ENCODE assay signal across 8 cellular contexts in genomic region chr12:49662998-49663843, GRCh38. TPM values are rescaled to one million over a fixed set of nuclear protein-coding genes. Genes with fewer than 3 reads are reported as not detected.
DNase-seq lines count a peak whose midpoint lies in the region; ATAC-seq and TF ChIP-seq lines count a peak whose summit lies in the region.

No MANE protein-coding gene starts in this region.

- H3K4me3 Mint-ChIP-seq in activated CD4-positive, alpha-beta T cell treated with anti-CD3 and anti-CD28 coated beads for 36 hours: peak overlapping the region; percentile 58

- DNase-seq in DND-41 (peak; percentile 94), dermis blood vessel endothelial cell (peak; percentile 94)
- DNase-seq in activated CD4-positive, alpha-beta T cell treated with anti-CD3 and anti-CD28 coated beads for 36 hours: peak; percentile 85
- DNase-seq in stimulated activated CD8-positive, alpha-beta memory T cell treated with anti-CD3 and anti-CD28 coated beads, Interleukin-4, amount 100 ng/mL, for 4 hours (ENCODE audit: low read depth in 2 of 2, low spot score in 1 of 2): peak; percentile 33 to 58

- H3K4me3 ChIP-seq in DND-41 (ENCODE audit: low read depth in 1 of 2, low read length in 2 of 2): peak overlapping the region in 1 of 2 experiments; percentile 22; a peak in 1 of 4 replicates
- peak overlapping the region; percentile 67 for H3K4me3 ChIP-seq in Loucy (ENCODE audit: low read length, poor library complexity, severe bottlenecking)
- no peak overlapping the region for H3K4me3 ChIP-seq in mesodermal cell (ENCODE audit: extremely low read depth, insufficient read depth, low read length, poor library complexity, severe bottlenecking)

- H3K36me3 ChIP-seq in DND-41 (ENCODE audit: insufficient read depth, low read length): peaks cover 30% of the 10 kb centered on the region
- H3K36me3 ChIP-seq in Loucy (ENCODE audit: insufficient read depth, low read length): peaks cover 18% of the 10 kb centered on the region; the same call in 1 of the 2 replicates
- peaks cover 80% of the 10 kb centered on the region for H3K36me3 ChIP-seq in mesodermal cell (ENCODE audit: control insufficient read depth, insufficient read depth, low read length)

- H3K9me2 ChIP-seq in Loucy (replicated peaks; ENCODE audit: low read depth, low read length): no peaks in the 10 kb centered on the region

- H3K27me3 ChIP-seq in DND-41 (ENCODE audit: insufficient read depth, low read length, poor library complexity) (no peaks in the 10 kb centered on the region), Loucy (ENCODE audit: insufficient read depth, low read length, poor library complexity, severe bottlenecking) (no peaks in the 10 kb centered on the region)

- peak overlapping the region; percentile 47 for H3K4me2 ChIP-seq in DND-41 (ENCODE audit: insufficient read depth, low read length)
- peak overlapping the region; percentile 93 for H3K4me2 ChIP-seq in Loucy (ENCODE audit: low read depth, low read length, poor library complexity, severe bottlenecking)

- H3K9me3 ChIP-seq in DND-41 (ENCODE audit: insufficient read depth, low read length, severe bottlenecking) (no peaks in the 10 kb centered on the region), Loucy (ENCODE audit: insufficient read depth, low read depth, low read length) (no peaks in the 10 kb centered on the region), mesodermal cell (ENCODE audit: control insufficient read depth, low read length) (no peaks in the 10 kb centered on the region)

- peak overlapping the region; percentile 90 for H3K27ac ChIP-seq in DND-41 (ENCODE audit: low read length)
- H3K27ac ChIP-seq in mesodermal cell (ENCODE audit: low read depth, low read length, severe bottlenecking): peak overlapping the region; percentile 98

- CTCF ChIA-PET in activated CD4-positive, alpha-beta T cell treated with anti-CD3 and anti-CD28 coated beads for 36 hours (lab: Charles Lee): interaction anchor here (0.5 to 4.3 kb wide), 12 partner anchors 9 to 46 kb away, joined by 3 to 40 read pairs (median 4); partner anchors contain the start of gene FMNL3

- H3K4me1 Mint-ChIP-seq in activated CD4-positive, alpha-beta T cell treated with anti-CD3 and anti-CD28 coated beads for 36 hours: peaks cover 78% of the 10 kb centered on the region

- H3K4me1 ChIP-seq in DND-41 (ENCODE audit: insufficient read depth, low read length) (peaks cover 33% of the 10 kb centered on the region), Loucy (ENCODE audit: insufficient read depth, low read length, poor library complexity, severe bottlenecking) (peaks cover 71% of the 10 kb centered on the region), mesodermal cell (ENCODE audit: control insufficient read depth, insufficient read depth, low read length, poor library complexity, severe bottlenecking) (peaks cover 46% of the 10 kb centered on the region)

- peak; percentile 100 for ATAC-seq in DND-41 (ENCODE audit: insufficient read depth, low read depth)
- peak; percentile 59 for ATAC-seq in GM21717 (IDR thresholded peaks at IDR 0.05; ENCODE audit: unreplicated experiment)
- ATAC-seq in activated CD4-positive, alpha-beta T cell treated with anti-CD3 and anti-CD28 coated beads for 36 hours: peak; percentile 78
- no peak for ATAC-seq in HG03571 (IDR thresholded peaks at IDR 0.05; ENCODE audit: unreplicated experiment)

- H3K9ac ChIP-seq in DND-41 (ENCODE audit: low read depth, low read length) (peak overlapping the region; percentile 45), Loucy (ENCODE audit: low read depth, low read length, poor library complexity, severe bottlenecking) (peak overlapping the region; percentile 76)

- H3K27ac Mint-ChIP-seq in activated CD4-positive, alpha-beta T cell treated with anti-CD3 and anti-CD28 coated beads for 36 hours: peak overlapping the region; percentile 95

- H2AFZ ChIP-seq in DND-41 (ENCODE audit: low read depth, low read length): peak overlapping the region; percentile 36; the same call in 1 of the 2 replicates
- H2AFZ ChIP-seq in Loucy (ENCODE audit: low read length): no peak overlapping the region

- peaks cover 4% of the 10 kb centered on the region; the same call in 1 of the 2 replicates for H3K79me2 ChIP-seq in DND-41 (ENCODE audit: insufficient read depth, low read length)
- peaks cover 41% of the 10 kb centered on the region for H3K79me2 ChIP-seq in Loucy (ENCODE audit: insufficient read depth, low read length)

- no peaks in the 10 kb centered on the region for H4K20me1 ChIP-seq in DND-41 (ENCODE audit: insufficient read depth, low read length)
- no peaks in the 10 kb centered on the region for H4K20me1 ChIP-seq in Loucy (ENCODE audit: insufficient read depth, low read length, poor library complexity, severe bottlenecking)

- TF ChIP-seq CTCF in DND-41 (IDR thresholded peaks at IDR 0.05; ENCODE audit: borderline replicate concordance, extremely low read depth, low read length, poor library complexity, severe bottlenecking) (no peak), Loucy (conservative IDR thresholded peaks at IDR 0.05; ENCODE audit: low read length) (no peak)

- H3K36me3 Mint-ChIP-seq in activated CD4-positive, alpha-beta T cell treated with anti-CD3 and anti-CD28 coated beads for 36 hours (ENCODE audit: low read depth): peaks cover 33% of the 10 kb centered on the region

- WGBS in mesodermal cell (ENCODE audit: insufficient coverage in 2 of 2), 2 experiments: 53 to 65% methylated on average over 3 to 4 of the region's 5 CpGs

- no peaks in the 10 kb centered on the region; the same call in 1 of the 2 replicates for H3F3A ChIP-seq in Loucy (ENCODE audit: low read depth)

- POLR2A ChIA-PET in activated CD4-positive, alpha-beta T cell treated with anti-CD3 and anti-CD28 coated beads for 36 hours (lab: Charles Lee): interaction anchor here (1.1 to 1.4 kb wide), 4 partner anchors 8 to 78 kb away, joined by 3 to 8 read pairs (median 4); partner anchors contain the start of gene TMBIM6

- H3K9me3 Mint-ChIP-seq in activated CD4-positive, alpha-beta T cell treated with anti-CD3 and anti-CD28 coated beads for 36 hours (ENCODE audit: low read depth): no peaks in the 10 kb centered on the region

- H3K27me3 Mint-ChIP-seq in activated CD4-positive, alpha-beta T cell treated with anti-CD3 and anti-CD28 coated beads for 36 hours: no peaks in the 10 kb centered on the region

- intact Hi-C loops in activated CD4-positive, alpha-beta T cell treated with anti-CD3 and anti-CD28 coated beads for 36 hours (cut with DNase I, micrococcal nuclease): loop anchor here (1.0 kb wide), 2 partner anchors 36 to 44 kb away; partner anchors contain the start of gene FMNL3 (in 1 of the 2)

RNA-seq across cellular contexts. Expression of gene PRPF40B, which starts 39.9 kb away (rescaled TPM):
- total RNA-seq in activated CD4-positive, alpha-beta T cell treated with anti-CD3 and anti-CD28 coated beads for 36 hours: 1 to 10 TPM; 6.9 to 8.1 TPM
- total RNA-seq in dermis blood vessel endothelial cell: 1.9 and 4.1 TPM in 2 replicates
- 14.7 TPM for polyA plus RNA-seq in mesodermal cell (2013, experiment 1 of 2)
- polyA plus RNA-seq in mesodermal cell (2013, experiment 2 of 2): 13.0 TPM

RNA-seq across cellular contexts. Expression of gene FMNL3, which starts 44.0 kb away (rescaled TPM):
- total RNA-seq in activated CD4-positive, alpha-beta T cell treated with anti-CD3 and anti-CD28 coated beads for 36 hours: 10 to 100 TPM; 23.2 to 24.3 TPM
- 101 and 121 TPM in 2 replicates for total RNA-seq in dermis blood vessel endothelial cell
- polyA plus RNA-seq in mesodermal cell (2013, experiment 1 of 2): 45.1 TPM
- 35.3 TPM for polyA plus RNA-seq in mesodermal cell (2013, experiment 2 of 2)

RNA-seq across cellular contexts. Expression of gene FAM186B, which starts 57.8 kb away (rescaled TPM):
- total RNA-seq in activated CD4-positive, alpha-beta T cell treated with anti-CD3 and anti-CD28 coated beads for 36 hours: under 1 TPM; 0.05 to 0.07 TPM
- 0.19 and 0.34 TPM in 2 replicates for total RNA-seq in dermis blood vessel endothelial cell
- polyA plus RNA-seq in mesodermal cell (2013, experiment 1 of 2): 0.18 TPM
- 0.20 TPM for polyA plus RNA-seq in mesodermal cell (2013, experiment 2 of 2)
